ENCODE assay signal across 13 cellular contexts in the genomic region with DNA sequence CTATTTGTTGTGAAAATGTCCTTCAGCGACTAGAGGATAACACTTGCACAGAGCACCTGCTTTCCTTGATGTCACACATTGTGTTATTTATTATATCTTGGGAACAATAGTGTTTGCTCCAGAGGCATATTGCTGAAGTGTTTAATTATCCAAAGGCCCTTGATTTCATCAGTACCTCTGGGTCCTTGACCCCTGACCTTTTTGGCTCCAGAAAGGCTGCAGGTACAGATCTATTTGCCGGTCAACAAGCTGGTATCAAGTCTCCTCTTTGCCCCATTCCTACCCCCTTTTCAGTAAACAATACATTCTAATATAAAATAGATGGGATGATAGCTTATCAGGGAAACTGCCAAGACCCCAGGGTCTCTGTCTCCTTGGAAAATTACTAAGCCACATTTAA.
DNase-seq lines count a peak whose midpoint lies in the region; ATAC-seq and TF ChIP-seq lines count a peak whose summit lies in the region.
"Had no signal": no experiment of that assay in that cellular context is flagged by ENCODE, and none has a peak within 500 bp of the region (broad histone marks: within the 10 kb centered on the region; RNA-seq: fewer than 3 reads in every experiment).

No MANE protein-coding gene starts in this region.

- POLR2A ChIA-PET in T-cell (lab: Charles Lee): no interaction called here

- H3K9me3 Mint-ChIP-seq in mesothelial cell of epicardium: no peaks in the 10 kb centered on the region
- H3K9me3 Mint-ChIP-seq in T-cell: no peaks in the 10 kb centered on the region
- H3K9me3 Mint-ChIP-seq: CD4-positive, CD25-positive, alpha-beta regulatory T cell had no signal

- ATAC-seq in GM21528 (IDR thresholded peaks at IDR 0.05; ENCODE audit: low FRiP score, unreplicated experiment): no peak
- ATAC-seq in GM18907 (IDR thresholded peaks at IDR 0.05; ENCODE audit: unreplicated experiment): no peak
- ATAC-seq in T-cell (replicated peaks in 1 of 4): no peak

- peaks cover 51% of the 10 kb centered on the region for H3K4me1 Mint-ChIP-seq in mesothelial cell of epicardium
- H3K4me1 Mint-ChIP-seq in T-cell: no peaks in the 10 kb centered on the region
- H3K4me1 Mint-ChIP-seq: CD4-positive, CD25-positive, alpha-beta regulatory T cell had no signal

- no peak for TF ChIP-seq CTCF in mesothelial cell of epicardium (IDR thresholded peaks at IDR 0.05; ENCODE audit: unreplicated experiment)

- CTCF ChIA-PET in T-cell (lab: Charles Lee): no interaction called here

- H3K4me3 Mint-ChIP-seq in mesothelial cell of epicardium (no peak overlapping the region), T-cell (no peak overlapping the region)
- H3K4me3 Mint-ChIP-seq: CD4-positive, CD25-positive, alpha-beta regulatory T cell had no signal

- DNase-seq in DMS53 treated with DMSO at 0.1 percent for 48 hours (lab: John Stamatoyannopoulos, UW; ENCODE audit: unreplicated experiment) (peak; percentile 73), NCI-H146 treated with DMSO at 0.1 percent for 48 hours (lab: John Stamatoyannopoulos, UW; ENCODE audit: unreplicated experiment) (peak; percentile 30), NCI-H510A treated with DMSO at 0.1 percent for 48 hours (lab: John Stamatoyannopoulos, UW) (peak; percentile 75), mesothelial cell of epicardium (ENCODE audit: low spot score in 2 of 2, unreplicated experiment in 2 of 2) (no peak), T-cell (no peak)
- DNase-seq: AML-193; Calu3; CD4-positive, CD25-positive, alpha-beta regulatory T cell; HCEC 1CT; NCI-H1694; SIG-M5 had no signal

- H3K36me3 Mint-ChIP-seq in mesothelial cell of epicardium (no peaks in the 10 kb centered on the region), T-cell (no peaks in the 10 kb centered on the region)
- H3K36me3 Mint-ChIP-seq: CD4-positive, CD25-positive, alpha-beta regulatory T cell had no signal

- no peaks in the 10 kb centered on the region for H3K27me3 Mint-ChIP-seq in mesothelial cell of epicardium (ENCODE audit: low read depth)
- peaks cover 0 to 3% of the 10 kb centered on the region in 2 donors for H3K27me3 Mint-ChIP-seq in T-cell
- H3K27me3 Mint-ChIP-seq: CD4-positive, CD25-positive, alpha-beta regulatory T cell had no signal

- peak overlapping the region; percentile 50 for H3K27ac Mint-ChIP-seq in mesothelial cell of epicardium
- H3K27ac Mint-ChIP-seq in T-cell: no peak overlapping the region
- H3K27ac Mint-ChIP-seq: CD4-positive, CD25-positive, alpha-beta regulatory T cell had no signal

Comparison
In these comparisons a context has a peak if more than half of its experiments do, and no peak if none do; other contexts are left out.
1. DNase-seq: peak in DMS53 treated with DMSO at 0.1 percent for 48 hours (single experiment), NCI-H146 treated with DMSO at 0.1 percent for 48 hours (single experiment) and NCI-H510A treated with DMSO at 0.1 percent for 48 hours (single experiment); none in mesothelial cell of epicardium (0 of 2) and T-cell (0 of 34).